ENCODE assay signal across 8 cellular contexts in the genomic region with DNA sequence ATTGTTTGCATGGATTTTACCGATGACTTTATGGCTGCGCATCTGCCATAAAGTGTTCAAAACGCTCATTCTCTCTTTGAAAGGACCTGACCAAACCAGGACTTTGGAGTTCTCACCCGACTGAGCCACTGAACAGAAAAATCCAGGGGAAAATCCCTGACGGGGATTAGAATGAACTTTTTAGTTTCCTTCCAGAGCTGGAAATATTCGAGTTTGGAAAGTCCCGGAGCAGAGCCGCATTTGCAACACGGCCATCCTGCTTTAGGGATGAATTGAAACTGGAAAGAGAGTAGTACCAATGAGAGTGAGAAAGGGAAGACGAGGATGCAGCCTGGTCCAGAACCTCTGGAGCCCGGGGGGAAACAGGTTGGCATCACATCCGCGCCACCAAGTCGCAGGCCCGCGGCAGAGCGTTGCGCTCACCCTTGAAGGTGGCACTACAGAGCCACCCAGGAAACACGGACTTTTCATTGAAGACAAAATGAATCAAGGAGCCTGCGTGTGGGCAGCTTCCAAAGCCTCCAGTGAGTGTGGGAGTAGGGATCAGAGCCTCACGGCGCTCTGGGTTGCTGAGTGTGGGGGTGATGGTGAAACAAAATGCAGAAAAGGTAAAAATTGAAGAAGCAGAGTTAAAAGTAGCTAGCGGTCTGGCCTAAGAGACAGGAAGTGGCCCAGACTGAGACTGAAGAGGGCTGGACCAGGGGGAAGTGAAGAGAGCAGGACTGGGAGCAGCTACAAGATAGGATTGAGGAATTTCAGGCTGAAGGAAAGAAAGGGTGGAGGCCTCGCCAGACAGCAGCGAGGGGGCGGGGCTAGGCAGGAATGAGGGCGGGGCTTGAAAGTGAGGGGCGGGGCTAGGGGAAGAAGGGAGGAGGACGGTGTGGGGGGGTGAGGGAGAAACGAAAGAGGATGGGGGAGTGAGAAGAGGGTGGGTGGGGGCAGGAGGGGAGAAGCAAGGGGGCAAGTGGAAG. TPM values are rescaled to one million over a fixed set of nuclear protein-coding genes. Genes with fewer than 3 reads are reported as not detected.
DNase-seq lines count a peak whose midpoint lies in the region; ATAC-seq and TF ChIP-seq lines count a peak whose summit lies in the region.

No MANE protein-coding gene starts in this region.

- H3K36me3 ChIP-seq in GM23338 (ENCODE audit: insufficient read depth) (no peaks in the 10 kb centered on the region), SK-N-MC (ENCODE audit: insufficient read depth, low read length) (0 out of 2 replicates have a peak, but pooled peaks cover 11% of the 10 kb centered on the region), parathyroid adenoma (ENCODE audit: control insufficient read depth, insufficient read depth, low read length) (no peaks in the 10 kb centered on the region), thyroid gland (no peaks in the 10 kb centered on the region)

- ATAC-seq in GM23338 (peak; percentile 63), Right ventricle myocardium superior (ENCODE audit: poor library complexity) (peak; percentile 62), GM19397 (IDR thresholded peaks at IDR 0.05; ENCODE audit: unreplicated experiment) (no peak), GM21515 (IDR thresholded peaks at IDR 0.05; ENCODE audit: unreplicated experiment) (no peak)
- ATAC-seq in activated naive CD8-positive, alpha-beta T cell treated with anti-CD3 and anti-CD28 coated beads, Interleukin-2, amount 10 ng/mL, durations not matched to agents 7 days and 5 days (ENCODE audit: low read depth) = peak; percentile 26

- no peak overlapping the region for H2AFZ ChIP-seq in GM23338
- peak overlapping the region; percentile 49 for H2AFZ ChIP-seq in parathyroid adenoma

- peak overlapping the region; percentile 67 for H3K9ac ChIP-seq in SK-N-MC (ENCODE audit: insufficient read length)
- no peak overlapping the region for H3K9ac ChIP-seq in parathyroid adenoma

- 42 to 45% methylated on average over 29 to 30 of the region's 30 CpGs for WGBS in thyroid gland, 2 donors

- H3K9me3 Mint-ChIP-seq in GM23338 = no peaks in the 10 kb centered on the region
- no peaks in the 10 kb centered on the region for H3K9me3 Mint-ChIP-seq in activated naive CD8-positive, alpha-beta T cell treated with anti-CD3 and anti-CD28 coated beads, Interleukin-2, amount 10 ng/mL, durations not matched to agents 7 days and 5 days

- H3K4me1 Mint-ChIP-seq in GM23338 = peaks cover 48% of the 10 kb centered on the region
- peaks cover 38% of the 10 kb centered on the region for H3K4me1 Mint-ChIP-seq in activated naive CD8-positive, alpha-beta T cell treated with anti-CD3 and anti-CD28 coated beads, Interleukin-2, amount 10 ng/mL, durations not matched to agents 7 days and 5 days

- H3K4me1 ChIP-seq in GM23338 (ENCODE audit: insufficient read depth) (peaks cover 33% of the 10 kb centered on the region), parathyroid adenoma (peaks cover 3% of the 10 kb centered on the region), thyroid gland (peaks cover 29 to 30% of the 10 kb centered on the region in 2 donors)

- H3K27me3 ChIP-seq in GM23338 (ENCODE audit: insufficient read depth) (no peaks in the 10 kb centered on the region), parathyroid adenoma (ENCODE audit: control insufficient read depth, insufficient read depth, low read length) (no peaks in the 10 kb centered on the region), thyroid gland (no peaks in the 10 kb centered on the region)

- TF ChIP-seq CTCF in GM23338 (conservative IDR thresholded peaks at IDR 0.05; ENCODE audit: low read depth in 2 of 2) (no peak), parathyroid adenoma (IDR thresholded peaks at IDR 0.05) (no peak), thyroid gland (IDR thresholded peaks at IDR 0.05) (no peak)

- TF ChIP-seq POLR2A in thyroid gland (IDR thresholded peaks at IDR 0.05) = no peak

- peak overlapping the region; percentile 77 for H3K4me3 Mint-ChIP-seq in GM23338
- peak overlapping the region; percentile 95 for H3K4me3 Mint-ChIP-seq in activated naive CD8-positive, alpha-beta T cell treated with anti-CD3 and anti-CD28 coated beads, Interleukin-2, amount 10 ng/mL, durations not matched to agents 7 days and 5 days

- no peaks in the 10 kb centered on the region for H3K9me2 ChIP-seq in GM23338 (ENCODE audit: insufficient read depth)

- peaks cover 5% of the 10 kb centered on the region; the same call in 1 of the 2 replicates for H3F3A ChIP-seq in GM23338 (replicated peaks; ENCODE audit: low read depth)

- peak; percentile 86 for DNase-seq in GM23338 (ENCODE audit: low spot score)
- DNase-seq in SK-N-MC (ENCODE audit: low read depth, low spot score) = no peak
- peak; percentile 67 for DNase-seq in activated naive CD8-positive, alpha-beta T cell treated with anti-CD3 and anti-CD28 coated beads, Interleukin-2, amount 10 ng/mL, durations not matched to agents 7 days and 5 days
- peak; percentile 65 for DNase-seq in Right ventricle myocardium superior
- DNase-seq in thyroid gland = peak; percentile 39 to 45

- H3K9me3 ChIP-seq in SK-N-MC (ENCODE audit: low read depth, low read length) (no peaks in the 10 kb centered on the region), parathyroid adenoma (ENCODE audit: control insufficient read depth, low read length) (no peaks in the 10 kb centered on the region), thyroid gland (no peaks in the 10 kb centered on the region)

- intact Hi-C loops in Right ventricle myocardium superior (cut with DNase I) = no loop called here
- intact Hi-C loops in thyroid gland (cut with DNase I) = loop anchor here (5.0 kb wide), 1 partner anchor 100 kb away; no protein-coding TSS in a partner anchor

- H3K36me3 Mint-ChIP-seq in GM23338 (ENCODE audit: low read depth) = no peaks in the 10 kb centered on the region; the same call in 2 of the 3 replicates
- peaks cover 10% of the 10 kb centered on the region for H3K36me3 Mint-ChIP-seq in activated naive CD8-positive, alpha-beta T cell treated with anti-CD3 and anti-CD28 coated beads, Interleukin-2, amount 10 ng/mL, durations not matched to agents 7 days and 5 days

- peak overlapping the region; percentile 91 for H3K27ac Mint-ChIP-seq in GM23338
- peak overlapping the region; percentile 91 for H3K27ac Mint-ChIP-seq in activated naive CD8-positive, alpha-beta T cell treated with anti-CD3 and anti-CD28 coated beads, Interleukin-2, amount 10 ng/mL, durations not matched to agents 7 days and 5 days

- H3K27me3 Mint-ChIP-seq in GM23338 (ENCODE audit: insufficient read depth, low read depth, poor library complexity) = peaks cover 3% of the 10 kb centered on the region
- peaks cover 5% of the 10 kb centered on the region for H3K27me3 Mint-ChIP-seq in activated naive CD8-positive, alpha-beta T cell treated with anti-CD3 and anti-CD28 coated beads, Interleukin-2, amount 10 ng/mL, durations not matched to agents 7 days and 5 days

- H3K4me2 ChIP-seq in GM23338 = peak overlapping the region; percentile 81
- H3K4me2 ChIP-seq in parathyroid adenoma (ENCODE audit: low read length) = peak overlapping the region; percentile 44

- H3K79me2 ChIP-seq in GM23338 (replicated peaks; ENCODE audit: insufficient read depth) = peaks cover 52% of the 10 kb centered on the region
- peaks cover 5% of the 10 kb centered on the region for H3K79me2 ChIP-seq in parathyroid adenoma

- POLR2A ChIA-PET in activated naive CD8-positive, alpha-beta T cell treated with anti-CD3 and anti-CD28 coated beads, Interleukin-2, amount 10 ng/mL, durations not matched to agents 7 days and 5 days (lab: Charles Lee) = interaction anchor here (0.6 kb wide), 1 partner anchor 73 kb away, joined by 4 read pairs; no protein-coding TSS in a partner anchor

- H4K20me1 ChIP-seq in GM23338 (replicated peaks; ENCODE audit: insufficient read depth) = no peaks in the 10 kb centered on the region

- peak overlapping the region; percentile 68 for H3K4me3 ChIP-seq in GM23338
- H3K4me3 ChIP-seq in SK-N-MC = peak overlapping the region; percentile 98
- H3K4me3 ChIP-seq in parathyroid adenoma (ENCODE audit: low read depth, low read length) = peak overlapping the region; percentile 39
- H3K4me3 ChIP-seq in thyroid gland (replicated peaks in 1 of 3) = peak overlapping the region in 2 of 3 donors; percentile 5 to 98

- peak overlapping the region; percentile 98 for H3K27ac ChIP-seq in GM23338 (ENCODE audit: low read depth)
- peak overlapping the region; percentile 72 for H3K27ac ChIP-seq in SK-N-MC
- H3K27ac ChIP-seq in parathyroid adenoma = peak overlapping the region; percentile 55
- H3K27ac ChIP-seq in thyroid gland = peak overlapping the region; percentile 80 to 97 (median 82)

TF ChIP-seq in GM23338, 12 proteins besides CTCF, POLR2A, EP300 and RAD21 (continues in another document):
- 0 out of 2 replicates have a peak, but pooled peaks have one; percentile 24 for TF ChIP-seq POLR2AphosphoS5 (IDR thresholded peaks at IDR 0.05; ENCODE audit: low read depth)

RNA-seq across cellular contexts. Expression of gene SMURF1, which starts 1.9 kb away (rescaled TPM):
- 17.5 and 23.9 TPM in 2 replicates for total RNA-seq in GM23338 (2014; rRNA removed; shearing (Covaris generic))
- 5.0 and 5.8 TPM in 2 replicates for polyA plus RNA-seq in GM23338 (2016; fragmentation: Nextera tagmentation; extraction: Ambion mirVana)
- 10 to 100 TPM; 15.1 to 16.2 TPM for total RNA-seq in activated naive CD8-positive, alpha-beta T cell treated with anti-CD3 and anti-CD28 coated beads, Interleukin-2, amount 10 ng/mL, durations not matched to agents 7 days and 5 days
- 9.0 TPM for total RNA-seq in Right ventricle myocardium superior
- 10 to 100 TPM; 13.9 to 20.6 (median 16.7) TPM for total RNA-seq in thyroid gland

Comparison
In these comparisons a context has a peak if more than half of its experiments do, and no peak if none do; other contexts are left out.
1. ATAC-seq: peak in GM23338 (single experiment), activated naive CD8-positive, alpha-beta T cell treated with anti-CD3 and anti-CD28 coated beads, Interleukin-2, amount 10 ng/mL, durations not matched to agents 7 days and 5 days (single experiment) and Right ventricle myocardium superior (single experiment); none in GM19397 (single experiment) and GM21515 (single experiment).
2. H3K4me3 ChIP-seq: peak in every context shown above with its lines; median percentile 98 in SK-N-MC; 68 in GM23338; 52 in thyroid gland; 39 in parathyroid adenoma.
3. Peak in every context shown above with its lines, with median percentiles within 50 percentile points of each other: H3K27ac ChIP-seq.